Comparison of ENCODE assay signal across 12 cellular contexts in genomic region chr9:69190086-69190865, GRCh38. TPM values are rescaled to one million over a fixed set of nuclear protein-coding genes. Genes with fewer than 3 reads are reported as not detected.
DNase-seq lines count a peak whose midpoint lies in the region; ATAC-seq and TF ChIP-seq lines count a peak whose summit lies in the region.
"Had no signal": no experiment of that assay in that cellular context is flagged by ENCODE, and none has a peak within 500 bp of the region (broad histone marks: within the 10 kb centered on the region; RNA-seq: fewer than 3 reads in every experiment).

No MANE protein-coding gene starts in this region.

- no peaks in the 10 kb centered on the region for H3K9me3 Mint-ChIP-seq in type B pancreatic cell
- H3K9me3 Mint-ChIP-seq in CD8-positive, alpha-beta T cell, result no peaks in the 10 kb centered on the region

- peaks cover 41% of the 10 kb centered on the region for H3K4me1 Mint-ChIP-seq in type B pancreatic cell (ENCODE audit: unreplicated experiment)
- H3K4me1 Mint-ChIP-seq in CD8-positive, alpha-beta T cell (ENCODE audit: low read depth), result peaks cover 6% of the 10 kb centered on the region

- no peaks in the 10 kb centered on the region for H3K4me1 ChIP-seq in CD8-positive, alpha-beta T cell (ENCODE audit: insufficient read depth, low read length)
- H3K4me1 ChIP-seq: colonic mucosa had no signal

- in situ Hi-C loops in brain microvascular endothelial cell (cut with HindIII; ENCODE audit: low pct_ligation_motif_present, low sequenced_read_pairs), result loop anchor here (25.0 kb wide), 1 partner anchor 128 kb away; no protein-coding TSS in a partner anchor

- CTCF ChIA-PET in CD8-positive, alpha-beta T cell (lab: Charles Lee), result interaction anchor here (0.7 to 2.7 kb wide), 3 partner anchors 137 to 155 kb away, joined by 3 to 8 read pairs (median 3); partner anchors contain the start of gene FXN

- no peaks in the 10 kb centered on the region for H3K27me3 Mint-ChIP-seq in type B pancreatic cell
- H3K27me3 Mint-ChIP-seq in CD8-positive, alpha-beta T cell (ENCODE audit: low read depth), result no peaks in the 10 kb centered on the region

- DNase-seq in DMS 273 (lab: John Stamatoyannopoulos, UW; ENCODE audit: unreplicated experiment) (peak; percentile 40), DMS 273 treated with DMSO at 0.1 percent for 48 hours (lab: John Stamatoyannopoulos, UW) (no peak), NAMALWA (ENCODE audit: low spot score) (peak; percentile 79), type B pancreatic cell (ENCODE audit: extremely low spot score, unreplicated experiment) (no peak), brain microvascular endothelial cell (no peak), D341Med (ENCODE audit: low spot score) (no peak)
- no peak for DNase-seq in CD8-positive, alpha-beta T cell
- DNase-seq: colonic mucosa, head of caudate nucleus had no signal

- intact Hi-C loops in CD8-positive, alpha-beta T cell (cut with DNase I, micrococcal nuclease), result loop anchor here in 1 of 2 experiments (5.0 kb wide), 1 partner anchor 153 kb away; the partner anchor contains the start of gene FXN

- peak overlapping the region; percentile 34 for H3K27ac Mint-ChIP-seq in type B pancreatic cell
- no peak overlapping the region for H3K27ac Mint-ChIP-seq in CD8-positive, alpha-beta T cell

- peak; percentile 56 for ATAC-seq in HG02884 (IDR thresholded peaks at IDR 0.05; ENCODE audit: unreplicated experiment)
- ATAC-seq in CD8-positive, alpha-beta T cell, result no peak

- no peaks in the 10 kb centered on the region for H3K36me3 ChIP-seq in CD8-positive, alpha-beta T cell (ENCODE audit: insufficient read depth, low read length)
- H3K36me3 ChIP-seq in brain microvascular endothelial cell (replicated peaks), result no peaks in the 10 kb centered on the region
- H3K36me3 ChIP-seq: colonic mucosa, thoracic aorta had no signal

- POLR2A ChIA-PET in CD8-positive, alpha-beta T cell (lab: Charles Lee), result no interaction called here

- H3K9me3 ChIP-seq in CD8-positive, alpha-beta T cell (ENCODE audit: low read length), result no peaks in the 10 kb centered on the region
- H3K9me3 ChIP-seq: colonic mucosa, thoracic aorta had no signal

- no peaks in the 10 kb centered on the region for H3K27me3 ChIP-seq in CD8-positive, alpha-beta T cell (ENCODE audit: insufficient read depth, low read length)
- no peaks in the 10 kb centered on the region for H3K27me3 ChIP-seq in brain microvascular endothelial cell (replicated peaks)
- H3K27me3 ChIP-seq: colonic mucosa had no signal

- H3K4me3 Mint-ChIP-seq in type B pancreatic cell, result no peak overlapping the region
- no peak overlapping the region for H3K4me3 Mint-ChIP-seq in CD8-positive, alpha-beta T cell

- H3K4me3 ChIP-seq in CD8-positive, alpha-beta T cell (ENCODE audit: low read depth, low read length), result no peak overlapping the region
- H3K4me3 ChIP-seq in brain microvascular endothelial cell (ENCODE audit: low read depth, low read length), result no peak overlapping the region
- H3K4me3 ChIP-seq: colonic mucosa, thoracic aorta had no signal

- peaks cover 3% of the 10 kb centered on the region for H3K36me3 Mint-ChIP-seq in type B pancreatic cell
- no peaks in the 10 kb centered on the region for H3K36me3 Mint-ChIP-seq in CD8-positive, alpha-beta T cell

- H3K27ac ChIP-seq in CD8-positive, alpha-beta T cell (ENCODE audit: low read depth, low read length), result no peak overlapping the region
- no peak overlapping the region for H3K27ac ChIP-seq in brain microvascular endothelial cell
- H3K27ac ChIP-seq: 22Rv1, colonic mucosa, thoracic aorta had no signal

- no peak for TF ChIP-seq CTCF in type B pancreatic cell (conservative IDR thresholded peaks at IDR 0.05)
- no peak for TF ChIP-seq CTCF in CD8-positive, alpha-beta T cell (IDR thresholded peaks at IDR 0.05)
- TF ChIP-seq CTCF in brain microvascular endothelial cell (IDR thresholded peaks at IDR 0.05; ENCODE audit: low read depth, low read length, missing control alignments), result no peak

RNA-seq across cellular contexts. Expression of gene TJP2, which starts 16.2 kb away (rescaled TPM):
- 85.2 and 187 TPM in 2 replicates for total RNA-seq in type B pancreatic cell (ENCODE audit: low replicate concordance)
- total RNA-seq in CD8-positive, alpha-beta T cell, result 1 to 10 TPM; 3.2 to 3.9 TPM

Comparison
In these comparisons a context has a peak if more than half of its experiments do, and no peak if none do; other contexts are left out.
1. DNase-seq: peak in DMS 273 (single experiment) and NAMALWA (single experiment); none in DMS 273 treated with DMSO at 0.1 percent for 48 hours (single experiment), type B pancreatic cell (single experiment), CD8-positive, alpha-beta T cell (0 of 7), brain microvascular endothelial cell (single experiment) and D341Med (single experiment).
2. RNA of gene TJP2, which starts 16.2 kb away (total RNA-seq): 85.2 to 187 TPM in type B pancreatic cell; 3.2 to 3.9 TPM in CD8-positive, alpha-beta T cell; every median in the first group is over 10 times any median in the second.